Comparison of ENCODE assay signal across 14 cellular contexts in the genomic region with DNA sequence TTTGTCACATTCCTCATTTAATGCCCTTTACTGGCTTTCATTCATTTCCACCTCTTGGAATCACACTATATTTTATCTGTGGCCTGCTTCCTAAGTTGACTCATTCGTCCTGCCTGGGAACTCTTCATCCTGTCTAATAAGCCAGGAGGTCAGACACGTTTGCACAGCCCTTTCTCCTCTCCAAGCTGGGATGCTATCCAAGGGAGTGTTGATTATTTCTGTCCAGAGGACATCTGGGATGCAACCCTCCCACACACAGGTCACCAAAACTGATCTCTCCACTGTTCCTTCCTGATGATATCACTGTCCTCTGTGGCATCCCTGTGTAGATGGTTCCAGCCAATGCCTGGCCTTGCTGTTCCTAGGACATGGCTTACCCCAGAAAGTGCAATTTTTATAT.
DNase-seq lines count a peak whose midpoint lies in the region; ATAC-seq and TF ChIP-seq lines count a peak whose summit lies in the region.
"Had no signal": no experiment of that assay in that cellular context is flagged by ENCODE, and none has a peak within 500 bp of the region (broad histone marks: within the 10 kb centered on the region; RNA-seq: fewer than 3 reads in every experiment).

No MANE protein-coding gene starts in this region.

- POLR2A ChIA-PET in BJ (lab: Charles Lee), result no interaction called here

- H3K9me3 ChIP-seq in RWPE2 (ENCODE audit: severe bottlenecking), result no peaks in the 10 kb centered on the region

- H3K27me3 ChIP-seq in BJ (ENCODE audit: control insufficient read depth, insufficient read depth, low read length) (no peaks in the 10 kb centered on the region), RWPE2 (ENCODE audit: insufficient read depth, poor library complexity, severe bottlenecking) (no peaks in the 10 kb centered on the region)

- H3K4me3 ChIP-seq in BJ (ENCODE audit: low read depth, low read length) (no peak overlapping the region), RWPE2 (ENCODE audit: severe bottlenecking) (no peak overlapping the region), coronary artery (no peak overlapping the region)
- H3K4me3 ChIP-seq: lung had no signal

- DNase-seq in BJ (ENCODE audit: low read depth), result peak; percentile 45
- DNase-seq in RWPE2 (ENCODE audit: low spot score), result no peak
- DNase-seq in fibroblast of the conjunctiva (ENCODE audit: low read depth), result peak; percentile 3
- DNase-seq in myocyte (ENCODE audit: low read depth), result peak; percentile 85
- DNase-seq in Kasumi-1 (lab: John Stamatoyannopoulos, UW), result no peak
- no peak for DNase-seq in NAMALWA (ENCODE audit: low spot score)
- no peak for DNase-seq in NCI-H1694 (lab: John Stamatoyannopoulos, UW)
- no peak for DNase-seq in coronary artery (ENCODE audit: low spot score)
- DNase-seq: activated CD4-positive, CD25-positive, alpha-beta regulatory T cell treated with anti-CD3 and anti-CD28 coated beads, Interleukin-2, amount 50 U/mL, for 72 hours; activated naive CD8-positive, alpha-beta T cell treated with anti-CD3 and anti-CD28 coated beads, Interleukin-2, amount 50 U/mL, for 24 hours; activated T-cell treated with anti-CD3 and anti-CD28 coated beads for 4 hours; NCI-H2171; SW 1271 had no signal

- peak overlapping the region; percentile 14 for H3K27ac ChIP-seq in RWPE2 (ENCODE audit: poor library complexity, severe bottlenecking)
- no peak overlapping the region for H3K27ac ChIP-seq in coronary artery

- H3K36me3 ChIP-seq in BJ (ENCODE audit: control insufficient read depth, insufficient read depth, low read length), result no peaks in the 10 kb centered on the region
- peaks cover 6% of the 10 kb centered on the region for H3K36me3 ChIP-seq in RWPE2 (ENCODE audit: low read depth)

- no peak for TF ChIP-seq CTCF in BJ (IDR thresholded peaks at IDR 0.05; ENCODE audit: insufficient read depth, low read depth, low read length)
- TF ChIP-seq CTCF in RWPE2 (IDR thresholded peaks at IDR 0.05; ENCODE audit: poor library complexity, severe bottlenecking), result no peak
- no peak for TF ChIP-seq CTCF in coronary artery (IDR thresholded peaks at IDR 0.05)

- ATAC-seq in RWPE2 (ENCODE audit: low read depth), result no peak
- ATAC-seq: activated naive CD8-positive, alpha-beta T cell treated with anti-CD3 and anti-CD28 coated beads, Interleukin-2, amount 50 U/mL, for 24 hours had no signal

- peaks cover 29% of the 10 kb centered on the region for H3K4me1 ChIP-seq in RWPE2 (ENCODE audit: insufficient read depth, poor library complexity, severe bottlenecking)

- CTCF ChIA-PET in BJ (lab: Yijun Ruan, JAX), result no interaction called here

Comparison
In these comparisons a context has a peak if more than half of its experiments do, and no peak if none do; other contexts are left out.
1. DNase-seq: peak in BJ (single experiment), fibroblast of the conjunctiva (single experiment) and myocyte (single experiment); none in RWPE2 (single experiment), Kasumi-1 (0 of 2), NAMALWA (single experiment), NCI-H1694 (single experiment) and coronary artery (single experiment).